18 cellular contexts compared by ENCODE assay signal in the genomic region with DNA sequence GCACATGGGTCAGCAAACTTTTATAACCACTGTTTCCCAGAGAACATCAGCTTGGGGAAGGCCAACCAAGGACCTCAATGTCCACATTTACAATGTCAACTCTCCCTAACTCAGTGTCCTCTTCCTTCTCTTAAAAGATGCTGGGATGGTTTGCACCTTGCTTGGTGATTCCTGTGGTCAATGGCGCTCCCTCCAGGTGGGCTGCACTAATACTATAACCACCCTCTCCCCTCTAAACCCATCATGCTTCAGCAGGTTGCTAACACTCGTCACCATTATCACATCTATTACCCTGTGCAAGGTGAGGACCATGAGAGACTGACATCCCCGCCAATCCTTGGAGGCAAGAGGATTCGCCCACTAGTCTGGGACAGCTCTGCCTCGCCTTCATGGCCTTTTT.
DNase-seq lines count a peak whose midpoint lies in the region; ATAC-seq, FAIRE-seq and TF ChIP-seq lines count a peak whose summit lies in the region.
"Had no signal": no experiment of that assay in that cellular context is flagged by ENCODE, and none has a peak within 500 bp of the region (broad histone marks: within the 10 kb centered on the region; RNA-seq: fewer than 3 reads in every experiment).

No MANE protein-coding gene starts in this region.

- no peaks in the 10 kb centered on the region for H3K79me1 ChIP-seq in mesendoderm (ENCODE audit: low read length)

- no peak overlapping the region for H3K18ac ChIP-seq in mesendoderm (ENCODE audit: low read length)

- H3K4me3 ChIP-seq in SK-N-SH (ENCODE audit: low read depth in 2 of 2, low read length in 1 of 2) (no peak overlapping the region), bronchial epithelial cell (ENCODE audit: low read depth, low read length) (no peak overlapping the region), mesendoderm (ENCODE audit: low read length) (no peak overlapping the region)

- no peak for TF ChIP-seq POLR2A in GM18505 (IDR thresholded peaks at IDR 0.05; ENCODE audit: borderline replicate concordance, extremely low read depth, insufficient read depth, insufficient read length)

- WGBS in SK-N-SH (ENCODE audit: low lambda C conversion rate): 97% methylated on average over 5 of the region's 5 CpGs
- no CpG with 5 or more reads among the region's 5 CpGs for WGBS in mesendoderm (ENCODE audit: extremely low coverage, insufficient coverage, low lambda C conversion rate)

- no peak overlapping the region for H4K8ac ChIP-seq in mesendoderm (ENCODE audit: low read depth, low read length)

- ATAC-seq in SK-N-SH treated with all-trans-retinoic acid at 6 μM for 48 hours (no peak), GM21423 (IDR thresholded peaks at IDR 0.05; ENCODE audit: unreplicated experiment) (no peak), GM18505 (IDR thresholded peaks at IDR 0.05; ENCODE audit: unreplicated experiment) (no peak)
- ATAC-seq: CD8-positive, alpha-beta T cell had no signal

- H3K36me3 ChIP-seq in SK-N-SH (replicated peaks in 1 of 2; ENCODE audit: control insufficient read depth in 1 of 2, insufficient read depth in 2 of 2, low read length in 1 of 2): no peaks in the 10 kb centered on the region
- H3K36me3 ChIP-seq in bronchial epithelial cell (ENCODE audit: control insufficient read depth, insufficient read depth, low read length): no peaks in the 10 kb centered on the region
- H3K36me3 ChIP-seq in mesendoderm (ENCODE audit: control insufficient read depth, insufficient read depth, low read length): no peaks in the 10 kb centered on the region

- H3K56ac ChIP-seq in mesendoderm (ENCODE audit: low read length): no peak overlapping the region

- no peak for DNase-seq in SK-N-SH
- no peak for DNase-seq in bronchial epithelial cell (ENCODE audit: low read depth)
- peak; percentile 8 for DNase-seq in mesendoderm
- DNase-seq in DMS153 (lab: John Stamatoyannopoulos, UW): no peak
- no peak for DNase-seq in Kasumi-1 (lab: John Stamatoyannopoulos, UW)
- DNase-seq: CD8-positive, alpha-beta T cell; COR-L47; DND-41; GDM1; GOT3; HCEC 1CT; HFFc6; KG1 had no signal

- H2BK15ac ChIP-seq in mesendoderm (replicated peaks; ENCODE audit: low read depth): no peak overlapping the region

- peaks cover 16% of the 10 kb centered on the region for H3F3A ChIP-seq in SK-N-SH (replicated peaks; ENCODE audit: insufficient read depth)

- H3K4me1 ChIP-seq in SK-N-SH (ENCODE audit: control insufficient read depth in 1 of 2, insufficient read depth in 2 of 2, low read depth in 1 of 2, low read length in 1 of 2) (no peaks in the 10 kb centered on the region), mesendoderm (ENCODE audit: control insufficient read depth, low read depth, low read length) (no peaks in the 10 kb centered on the region)

- no peaks in the 10 kb centered on the region for H3K9me3 ChIP-seq in SK-N-SH

- H2AK5ac ChIP-seq in mesendoderm (ENCODE audit: low read length): no peak overlapping the region

- H3K79me2 ChIP-seq in SK-N-SH (ENCODE audit: insufficient read depth) (peaks cover 71% of the 10 kb centered on the region), mesendoderm (ENCODE audit: control insufficient read depth, insufficient read depth, low read length) (no peaks in the 10 kb centered on the region)

- no peak overlapping the region for H4K5ac ChIP-seq in mesendoderm (ENCODE audit: low read length)

- no peak overlapping the region for H2AFZ ChIP-seq in SK-N-SH (ENCODE audit: low read depth)

- no peaks in the 10 kb centered on the region; the same call in 1 of the 2 replicates for H4K20me1 ChIP-seq in SK-N-SH (ENCODE audit: insufficient read depth)

- H3K27me3 ChIP-seq in SK-N-SH (ENCODE audit: insufficient read depth): no peaks in the 10 kb centered on the region
- H3K27me3 ChIP-seq in bronchial epithelial cell (ENCODE audit: control insufficient read depth, insufficient read depth, low read length): no peaks in the 10 kb centered on the region
- no peaks in the 10 kb centered on the region for H3K27me3 ChIP-seq in mesendoderm (ENCODE audit: insufficient read depth, low read length, poor library complexity)

- 0 out of 2 replicates have a peak, but pooled peaks have one; percentile 10 for TF ChIP-seq CTCF in SK-N-SH (IDR thresholded peaks at IDR 0.05)
- no peak for TF ChIP-seq CTCF in bronchial epithelial cell (IDR thresholded peaks at IDR 0.05; ENCODE audit: insufficient read depth, low read length, severe bottlenecking)

- POLR2A ChIA-PET in SK-N-SH (lab: Yijun Ruan, JAX): no interaction called here

- 0 out of 2 replicates have a peak, but pooled peaks have one; percentile 8 for TF ChIP-seq RAD21 in SK-N-SH (IDR thresholded peaks at IDR 0.05; ENCODE audit: low read length)

- H3K27ac ChIP-seq in SK-N-SH (ENCODE audit: low read depth in 2 of 2, low read length in 1 of 2) (no peak overlapping the region), mesendoderm (ENCODE audit: low read depth, low read length) (no peak overlapping the region)
- H3K27ac ChIP-seq: 22Rv1 had no signal

- TF ChIP-seq EP300 in SK-N-SH (IDR thresholded peaks at IDR 0.05; ENCODE audit: borderline replicate concordance in 1 of 2, low read depth in 1 of 2, low read length in 1 of 2): no peak

- FAIRE-seq in bronchial epithelial cell (lab: Jason Lieb, UNC): peak; percentile 52
- FAIRE-seq: D721Med had no signal

- H3K4ac ChIP-seq in mesendoderm (ENCODE audit: low read depth, low read length): no peak overlapping the region

- no peak overlapping the region for H3K9ac ChIP-seq in SK-N-SH
- H3K9ac ChIP-seq in mesendoderm (ENCODE audit: low read length): no peak overlapping the region

- no peak overlapping the region for H2BK120ac ChIP-seq in mesendoderm (ENCODE audit: low read depth, low read length)

- CTCF ChIA-PET in SK-N-SH (lab: Yijun Ruan, JAX): interaction anchor here (0.6 to 1.1 kb wide), 2 partner anchors 194 to 202 kb away, joined by 3 read pairs; no protein-coding TSS in a partner anchor

- H3K23ac ChIP-seq in mesendoderm (ENCODE audit: low read length): no peak overlapping the region

- no peaks in the 10 kb centered on the region for H3K9me2 ChIP-seq in SK-N-SH

- H3K4me2 ChIP-seq in SK-N-SH: no peak overlapping the region
- no peak overlapping the region for H3K4me2 ChIP-seq in mesendoderm (ENCODE audit: low read length)

- H2BK5ac ChIP-seq in mesendoderm (ENCODE audit: low read length): no peak overlapping the region

TF ChIP-seq in SK-N-SH, 30 proteins besides CTCF, POLR2A, EP300 and RAD21:
- TF ChIP-seq GATA2 (CRISPR knock-in tag; IDR thresholded peaks at IDR 0.05): no peak
- TF ChIP-seq PBX3 (IDR thresholded peaks at IDR 0.05): no peak
- TF ChIP-seq RCOR1 (IDR thresholded peaks at IDR 0.05; ENCODE audit: low read length): no peak
- TF ChIP-seq POLR2AphosphoS5 (IDR thresholded peaks at IDR 0.05; ENCODE audit: low read depth, low read length): no peak
- no peak for TF ChIP-seq RFX5 (IDR thresholded peaks at IDR 0.05; ENCODE audit: low read length)
- no peak for TF ChIP-seq TAF1 (IDR thresholded peaks at IDR 0.05; ENCODE audit: borderline replicate concordance, low read depth, low read length)

TF ChIP-seq in SK-N-SH treated with all-trans-retinoic acid at 6 μM for 48 hours, 23 proteins besides CTCF, POLR2A, EP300 and RAD21:
- no peak for TF ChIP-seq ZNF70 (CRISPR knock-in tag; IDR thresholded peaks at IDR 0.05)
- no peak for TF ChIP-seq RARB (CRISPR knock-in tag; IDR thresholded peaks at IDR 0.05)
- TF ChIP-seq, protein P1, sequence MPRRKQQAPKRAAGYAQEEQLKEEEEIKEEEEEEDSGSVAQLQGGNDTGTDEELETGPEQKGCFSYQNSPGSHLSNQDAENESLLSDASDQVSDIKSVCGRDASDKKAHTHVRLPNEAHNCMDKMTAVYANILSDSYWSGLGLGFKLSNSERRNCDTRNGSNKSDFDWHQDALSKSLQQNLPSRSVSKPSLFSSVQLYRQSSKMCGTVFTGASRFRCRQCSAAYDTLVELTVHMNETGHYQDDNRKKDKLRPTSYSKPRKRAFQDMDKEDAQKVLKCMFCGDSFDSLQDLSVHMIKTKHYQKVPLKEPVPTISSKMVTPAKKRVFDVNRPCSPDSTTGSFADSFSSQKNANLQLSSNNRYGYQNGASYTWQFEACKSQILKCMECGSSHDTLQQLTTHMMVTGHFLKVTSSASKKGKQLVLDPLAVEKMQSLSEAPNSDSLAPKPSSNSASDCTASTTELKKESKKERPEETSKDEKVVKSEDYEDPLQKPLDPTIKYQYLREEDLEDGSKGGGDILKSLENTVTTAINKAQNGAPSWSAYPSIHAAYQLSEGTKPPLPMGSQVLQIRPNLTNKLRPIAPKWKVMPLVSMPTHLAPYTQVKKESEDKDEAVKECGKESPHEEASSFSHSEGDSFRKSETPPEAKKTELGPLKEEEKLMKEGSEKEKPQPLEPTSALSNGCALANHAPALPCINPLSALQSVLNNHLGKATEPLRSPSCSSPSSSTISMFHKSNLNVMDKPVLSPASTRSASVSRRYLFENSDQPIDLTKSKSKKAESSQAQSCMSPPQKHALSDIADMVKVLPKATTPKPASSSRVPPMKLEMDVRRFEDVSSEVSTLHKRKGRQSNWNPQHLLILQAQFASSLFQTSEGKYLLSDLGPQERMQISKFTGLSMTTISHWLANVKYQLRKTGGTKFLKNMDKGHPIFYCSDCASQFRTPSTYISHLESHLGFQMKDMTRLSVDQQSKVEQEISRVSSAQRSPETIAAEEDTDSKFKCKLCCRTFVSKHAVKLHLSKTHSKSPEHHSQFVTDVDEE (CRISPR knock-in tag; IDR thresholded peaks at IDR 0.05): no peak
- TF ChIP-seq BACH2 (CRISPR knock-in tag; IDR thresholded peaks at IDR 0.05; ENCODE audit: borderline replicate concordance): no peak
- no peak for TF ChIP-seq TOX (CRISPR knock-in tag; IDR thresholded peaks at IDR 0.05; ENCODE audit: borderline replicate concordance)
- TF ChIP-seq ZFP3 (CRISPR knock-in tag; IDR thresholded peaks at IDR 0.05): no peak
